Comparison of ENCODE assay signal across 13 cellular contexts in the genomic region with DNA sequence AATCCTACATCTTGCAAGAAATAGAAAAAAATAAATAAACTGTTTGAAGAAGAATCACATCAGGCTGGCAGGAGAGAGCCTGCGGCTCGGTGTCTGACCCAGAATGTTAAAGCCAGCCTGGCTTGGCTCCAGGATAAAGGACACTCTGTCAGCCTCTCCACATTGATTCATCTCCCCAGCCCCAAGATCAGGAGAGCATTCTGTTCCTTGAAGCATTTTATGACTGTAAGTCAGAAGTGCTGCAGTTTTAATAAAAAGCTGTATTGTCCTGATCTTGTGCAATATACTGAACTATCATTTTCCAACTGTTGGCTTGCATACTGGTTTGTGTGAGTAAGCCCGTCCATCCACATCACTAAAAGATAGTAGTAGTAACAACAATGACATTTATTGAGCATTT.
"Had no signal": no experiment of that assay in that cellular context is flagged by ENCODE, and none has a peak within 500 bp of the region (broad histone marks: within the 10 kb centered on the region; RNA-seq: fewer than 3 reads in every experiment).

No MANE protein-coding gene starts in this region.

- H3K4me1 Mint-ChIP-seq: activated CD4-positive, alpha-beta T cell treated with anti-CD3 and anti-CD28 coated beads, Interleukin-2, amount 10 ng/mL, durations not matched to agents 7 days and 5 days; activated naive CD4-positive, alpha-beta T cell treated with anti-CD3 and anti-CD28 coated beads, Interleukin-2, amount 10 ng/mL, durations not matched to agents 7 days and 5 days; central memory CD8-positive, alpha-beta T cell; immature natural killer cell; stimulated activated memory B cell treated with anti-CD40 and anti-IgM and Interleukin-4, amounts not matched to agents 10 μg/mL and 1 μg/mL and 100 μg/mL, for 72 hours had no signal

- H3K9me3 Mint-ChIP-seq: activated CD4-positive, alpha-beta T cell treated with anti-CD3 and anti-CD28 coated beads, Interleukin-2, amount 10 ng/mL, durations not matched to agents 7 days and 5 days; central memory CD8-positive, alpha-beta T cell; neural progenitor cell had no signal

- H3K27ac ChIP-seq: left lung, neural progenitor cell, ovary, tibial nerve had no signal

- H3K4me3 ChIP-seq: left lung, neural progenitor cell, ovary, tibial nerve had no signal

- H3K36me3 ChIP-seq: left lung, neural progenitor cell, ovary, tibial nerve had no signal

- H3K9ac ChIP-seq: neural progenitor cell had no signal

- H3K4me3 Mint-ChIP-seq: activated CD4-positive, alpha-beta T cell treated with anti-CD3 and anti-CD28 coated beads, Interleukin-2, amount 10 ng/mL, durations not matched to agents 7 days and 5 days; activated naive CD4-positive, alpha-beta T cell treated with anti-CD3 and anti-CD28 coated beads, Interleukin-2, amount 10 ng/mL, durations not matched to agents 7 days and 5 days; central memory CD8-positive, alpha-beta T cell; endodermal cell; immature natural killer cell; neural progenitor cell; stimulated activated memory B cell treated with anti-CD40 and anti-IgM and Interleukin-4, amounts not matched to agents 10 μg/mL and 1 μg/mL and 100 μg/mL, for 72 hours had no signal

- H3K27me3 Mint-ChIP-seq: activated CD4-positive, alpha-beta T cell treated with anti-CD3 and anti-CD28 coated beads, Interleukin-2, amount 10 ng/mL, durations not matched to agents 7 days and 5 days; activated naive CD4-positive, alpha-beta T cell treated with anti-CD3 and anti-CD28 coated beads, Interleukin-2, amount 10 ng/mL, durations not matched to agents 7 days and 5 days; central memory CD8-positive, alpha-beta T cell; stimulated activated memory B cell treated with anti-CD40 and anti-IgM and Interleukin-4, amounts not matched to agents 10 μg/mL and 1 μg/mL and 100 μg/mL, for 72 hours had no signal

- H3K9me3 ChIP-seq: ovary had no signal

- H3K4me1 ChIP-seq: left lung, neural progenitor cell, tibial nerve had no signal

- H3K27ac Mint-ChIP-seq: activated CD4-positive, alpha-beta T cell treated with anti-CD3 and anti-CD28 coated beads, Interleukin-2, amount 10 ng/mL, durations not matched to agents 7 days and 5 days; activated naive CD4-positive, alpha-beta T cell treated with anti-CD3 and anti-CD28 coated beads, Interleukin-2, amount 10 ng/mL, durations not matched to agents 7 days and 5 days; endodermal cell; immature natural killer cell; stimulated activated memory B cell treated with anti-CD40 and anti-IgM and Interleukin-4, amounts not matched to agents 10 μg/mL and 1 μg/mL and 100 μg/mL, for 72 hours had no signal

- H3K36me3 Mint-ChIP-seq: activated naive CD4-positive, alpha-beta T cell treated with anti-CD3 and anti-CD28 coated beads, Interleukin-2, amount 10 ng/mL, durations not matched to agents 7 days and 5 days; immature natural killer cell; neural progenitor cell; stimulated activated memory B cell treated with anti-CD40 and anti-IgM and Interleukin-4, amounts not matched to agents 10 μg/mL and 1 μg/mL and 100 μg/mL, for 72 hours had no signal

- DNase-seq: activated CD4-positive, alpha-beta T cell treated with anti-CD3 and anti-CD28 coated beads, Interleukin-2, amount 10 ng/mL, durations not matched to agents 7 days and 5 days; activated CD4-positive, CD25-positive, alpha-beta regulatory T cell; activated CD8-positive, alpha-beta memory T cell treated with anti-CD3 and anti-CD28 coated beads for 24 hours; activated naive CD4-positive, alpha-beta T cell treated with anti-CD3 and anti-CD28 coated beads, Interleukin-2, amount 10 ng/mL, durations not matched to agents 7 days and 5 days; endodermal cell; immature natural killer cell; left lung; ovary; retina had no signal

- H3K27me3 ChIP-seq: left lung, neural progenitor cell, ovary, tibial nerve had no signal
